In genomic region chr20:17635320-17635673, GRCh38 we compare ENCODE assay signal across 1 cellular context.
TF ChIP-seq lines count a peak whose summit lies in the region.

No MANE protein-coding gene starts in this region.

TF ChIP-seq in HepG2, 621 proteins besides CTCF, POLR2A, EP300 and RAD21:
- TF ChIP-seq RBM39 (IDR thresholded peaks at IDR 0.05; ENCODE audit: low read depth, low read length, poor library complexity, severe bottlenecking) (peak; percentile 39), REST (IDR thresholded peaks at IDR 0.05; ENCODE audit: borderline replicate concordance in 1 of 2, low read depth in 1 of 2, low read length in 2 of 2) (no peak), ERF (CRISPR knock-in tag; IDR thresholded peaks at IDR 0.05) (no peak), ZBTB21 (CRISPR knock-in tag; IDR thresholded peaks at IDR 0.05) (no peak), HES4 (CRISPR knock-in tag; IDR thresholded peaks at IDR 0.05; ENCODE audit: borderline replicate concordance) (peak; percentile 59; the same call in 1 of the 2 replicates), TMF1 (CRISPR knock-in tag; IDR thresholded peaks at IDR 0.05; ENCODE audit: low read depth) (no peak), MTA1 (CRISPR knock-in tag; IDR thresholded peaks at IDR 0.05; ENCODE audit: borderline replicate concordance) (no peak), ZNF770 (CRISPR knock-in tag; IDR thresholded peaks at IDR 0.05) (no peak), RFX1 (IDR thresholded peaks at IDR 0.05) (no peak), ZNF83 (CRISPR knock-in tag; IDR thresholded peaks at IDR 0.05; ENCODE audit: borderline replicate concordance) (no peak), ZNF558 (CRISPR knock-in tag; IDR thresholded peaks at IDR 0.05; ENCODE audit: borderline replicate concordance) (no peak), ZNF614 (CRISPR knock-in tag; IDR thresholded peaks at IDR 0.05; ENCODE audit: borderline replicate concordance) (no peak), FOXC1 (CRISPR knock-in tag; IDR thresholded peaks at IDR 0.05; ENCODE audit: borderline replicate concordance) (no peak), HNF4G (IDR thresholded peaks at IDR 0.05; ENCODE audit: borderline replicate concordance, low read depth, low read length) (no peak), HNF4G (CRISPR knock-in tag; IDR thresholded peaks at IDR 0.05; ENCODE audit: borderline replicate concordance, low read depth) (no peak), ZFP36L2 (CRISPR knock-in tag; IDR thresholded peaks at IDR 0.05) (no peak), ZNF441 (CRISPR knock-in tag; IDR thresholded peaks at IDR 0.05; ENCODE audit: borderline replicate concordance) (no peak), GABPA (IDR thresholded peaks at IDR 0.05; ENCODE audit: low read depth, low read length) (no peak), GABPA (CRISPR knock-in tag; IDR thresholded peaks at IDR 0.05; ENCODE audit: low read depth) (no peak), SMARCC2 (IDR thresholded peaks at IDR 0.05) (no peak), ZNF331 (CRISPR knock-in tag; IDR thresholded peaks at IDR 0.05) (no peak), ZNF20 (CRISPR knock-in tag; IDR thresholded peaks at IDR 0.05) (no peak), ZNF709 (CRISPR knock-in tag; IDR thresholded peaks at IDR 0.05) (0 out of 2 replicates have a peak, but pooled peaks have one; percentile 42), GPBP1L1 (CRISPR knock-in tag; IDR thresholded peaks at IDR 0.05) (no peak), CEBPG (CRISPR knock-in tag; IDR thresholded peaks at IDR 0.05) (no peak), SRSF4 (IDR thresholded peaks at IDR 0.05; ENCODE audit: low read depth, low read length, poor library complexity, severe bottlenecking) (no peak), ZNF549 (CRISPR knock-in tag; IDR thresholded peaks at IDR 0.05) (no peak), CREM (IDR thresholded peaks at IDR 0.05) (no peak), CREM (CRISPR knock-in tag; IDR thresholded peaks at IDR 0.05) (no peak), EEA1 (CRISPR knock-in tag; IDR thresholded peaks at IDR 0.05; ENCODE audit: borderline replicate concordance) (no peak), POLR2G (IDR thresholded peaks at IDR 0.05; ENCODE audit: low read depth, low read length) (no peak), ARNTL (CRISPR knock-in tag; IDR thresholded peaks at IDR 0.05) (no peak), ZNF687 (CRISPR knock-in tag; IDR thresholded peaks at IDR 0.05) (0 out of 2 replicates have a peak, but pooled peaks have one; percentile 10), SMYD3 (CRISPR knock-in tag; IDR thresholded peaks at IDR 0.05) (no peak), ZBTB3 (CRISPR knock-in tag; IDR thresholded peaks at IDR 0.05; ENCODE audit: borderline replicate concordance, low read depth) (no peak), TSC22D2 (CRISPR knock-in tag; IDR thresholded peaks at IDR 0.05; ENCODE audit: borderline replicate concordance) (no peak), RXRA (CRISPR knock-in tag; IDR thresholded peaks at IDR 0.05) (peak; percentile 14; the same call in 1 of the 2 replicates), AGO2 (optimal IDR thresholded peaks at IDR 0.05; ENCODE audit: low read depth, low read length) (peak; percentile 85), KDM6A (CRISPR knock-in tag; IDR thresholded peaks at IDR 0.05; ENCODE audit: low read depth) (no peak)
